1 cellular context compared by ENCODE assay signal in genomic region chr22:45208993-45209838, GRCh38.
TF ChIP-seq lines count a peak whose summit lies in the region.

No MANE protein-coding gene starts in this region.

TF ChIP-seq in GM23338, 12 proteins besides CTCF, POLR2A, EP300 and RAD21 (continued from another document):
- TF ChIP-seq EZH2phosphoT487 (IDR thresholded peaks at IDR 0.05; ENCODE audit: unreplicated experiment) (no peak), STAT1 (IDR thresholded peaks at IDR 0.05; ENCODE audit: unreplicated experiment) (no peak), EZH2 (IDR thresholded peaks at IDR 0.05; ENCODE audit: low read depth, unreplicated experiment) (no peak), REST (IDR thresholded peaks at IDR 0.05; ENCODE audit: unreplicated experiment) (no peak), ZNF331 (CRISPR knock-in tag; IDR thresholded peaks at IDR 0.05; ENCODE audit: low read depth) (no peak)
